8 cellular contexts compared by ENCODE assay signal in the genomic region with DNA sequence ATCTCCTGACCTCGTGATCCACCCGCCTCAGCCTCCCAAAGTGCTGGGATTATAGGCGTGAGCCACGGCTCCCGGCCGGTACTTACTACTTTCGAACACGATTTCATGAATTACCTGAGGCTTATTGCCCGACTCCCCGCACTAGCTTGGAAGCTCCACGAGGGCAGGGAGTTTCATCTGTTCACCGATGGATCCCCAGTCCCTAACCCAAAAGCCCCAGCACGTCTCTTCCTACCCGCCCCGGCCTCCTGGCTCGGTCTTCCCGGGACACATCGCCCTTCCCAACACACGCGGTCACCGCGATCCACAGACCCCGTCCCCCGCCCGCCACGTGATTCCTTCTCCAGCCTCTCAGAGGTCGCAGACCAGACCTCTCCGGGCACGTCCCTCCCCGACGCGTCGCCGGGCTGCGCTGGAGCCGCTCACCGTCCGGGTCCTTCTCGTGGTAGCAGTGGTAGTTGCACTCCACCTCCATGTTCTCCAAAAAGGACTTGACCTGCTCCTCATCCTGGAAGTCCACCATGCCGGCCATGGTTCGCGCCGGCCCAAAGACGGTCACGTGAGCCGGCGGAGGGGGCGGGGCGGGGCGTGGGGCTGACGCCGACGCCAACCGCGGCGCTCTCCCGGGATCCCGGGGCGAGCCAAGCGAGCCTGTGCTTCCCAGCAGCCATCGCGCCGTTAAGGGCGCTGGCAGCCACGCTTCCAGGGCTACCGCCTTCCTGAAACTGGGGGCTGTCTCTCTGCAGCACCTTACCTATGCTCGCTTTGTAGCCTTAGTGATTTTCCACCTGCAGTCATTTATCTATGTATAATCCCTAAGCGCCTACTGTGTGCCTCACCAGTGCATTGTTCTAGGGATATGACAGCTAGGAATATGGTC. TPM values are rescaled to one million over a fixed set of nuclear protein-coding genes. Genes with fewer than 3 reads are reported as not detected.
DNase-seq lines count a peak whose midpoint lies in the region; ATAC-seq, FAIRE-seq and TF ChIP-seq lines count a peak whose summit lies in the region.

TSS of gene COA7 (minus strand) at position 553 of the 880 bp plus-strand sequence. CDS start at position 532, 21 bp downstream.

- no peak for TF ChIP-seq CTCF in H1 (IDR thresholded peaks at IDR 0.05; ENCODE audit: control extremely low read depth in 1 of 3, insufficient read depth in 1 of 3, low read depth in 1 of 3, low read length in 3 of 3)

- peaks cover 11 to 45% of the 10 kb centered on the region in 2 experiments for H3K79me2 ChIP-seq in H1 (ENCODE audit: control insufficient read depth in 1 of 2, insufficient read depth in 2 of 2, low read length in 2 of 2)

- peak within 1 kb of the TSS; percentile 89 for H3K27ac Mint-ChIP-seq in memory B cell

- H3K4me2 ChIP-seq in H1 (ENCODE audit: insufficient read depth in 1 of 2, low read depth in 2 of 2, low read length in 2 of 2): peak within 1 kb of the TSS; percentile 87 to 90

- FAIRE-seq in GM19239 (lab: Jason Lieb, UNC) (peak; percentile 33), H1 (lab: Jason Lieb, UNC) (no peak)

- peak within 1 kb of the TSS; percentile 98 for H3K18ac ChIP-seq in H1 (ENCODE audit: extremely low read depth, low read length)

- H2AFZ ChIP-seq in H1 (ENCODE audit: low read length): peak within 1 kb of the TSS; percentile 88

- peak within 1 kb of the TSS; percentile 83 for H3K56ac ChIP-seq in H1 (replicated peaks; ENCODE audit: insufficient read length, low read depth, low read length)

- peak within 1 kb of the TSS; percentile 99 for H4K91ac ChIP-seq in H1 (replicated peaks; ENCODE audit: insufficient read length, low read length)

- peak; percentile 8 to 74; a peak in 2 of 3 replicates for TF ChIP-seq POLR2A in H1 (IDR thresholded peaks at IDR 0.05; ENCODE audit: control extremely low read depth in 1 of 2, low read depth in 2 of 2, low read length in 2 of 2)

- H3K4me3 Mint-ChIP-seq in memory B cell: peak within 1 kb of the TSS; percentile 95

- peak within 1 kb of the TSS; percentile 91 for H2BK5ac ChIP-seq in H1 (ENCODE audit: low read depth, low read length)

- POLR2A ChIA-PET in H1 (lab: Charles Lee; ENCODE audit: partially characterized antibody): interaction anchor here (0.6 to 1.7 kb wide), 4 partner anchors 12 to 332 kb away, joined by 3 to 7 read pairs (median 4); partner anchors contain the start of genes CC2D1B, TUT4 and ZYG11B

- no peak within 1 kb of the TSS; the same call in 1 of the 2 replicates for H2AK5ac ChIP-seq in H1 (ENCODE audit: low read depth, low read length)

- H3K27me3 ChIP-seq in H1 (replicated peaks in 1 of 4; ENCODE audit: control insufficient read depth in 3 of 4, extremely low read depth in 1 of 4, insufficient read depth in 3 of 4, low read length in 3 of 4): no peaks in the 10 kb centered on the region

- peaks cover 0 to 1% of the 10 kb centered on the region in 2 experiments for H4K20me1 ChIP-seq in H1 (replicated peaks in 1 of 2; ENCODE audit: control insufficient read depth in 1 of 2, insufficient read depth in 2 of 2, low read length in 2 of 2)

- H4K8ac ChIP-seq in H1 (ENCODE audit: extremely low read depth, insufficient read depth, low read length): peak within 1 kb of the TSS; percentile 97

- H2BK20ac ChIP-seq in H1 (ENCODE audit: low read length): peak within 1 kb of the TSS; percentile 72; the same call in 1 of the 2 replicates

- peaks cover 7% of the 10 kb centered on the region for H3K23me2 ChIP-seq in H1 (ENCODE audit: low read depth, low read length)

- H3K79me1 ChIP-seq in H1 (ENCODE audit: low read depth, low read length): peaks cover 5% of the 10 kb centered on the region

- H3K27me3 Mint-ChIP-seq in memory B cell: no peaks in the 10 kb centered on the region

- H3K4ac ChIP-seq in H1 (replicated peaks; ENCODE audit: insufficient read length, low read depth, low read length): peak within 1 kb of the TSS; percentile 81

- 7% methylated on average over 36 of the region's 68 CpGs; no CpG with 5 or more reads in 1 of the 2 experiments for WGBS in H1 (ENCODE audit: extremely low coverage in 1 of 2, insufficient coverage in 1 of 2, insufficient read length in 1 of 2, insufficient replicate concordance in 2 of 2, low coverage in 1 of 2, low lambda C conversion rate in 2 of 2, missing lambda C conversion rate in 1 of 2), 2 experiments

- H4K5ac ChIP-seq in H1 (ENCODE audit: insufficient read length, low read depth, low read length): peak within 1 kb of the TSS; percentile 95

- H3K36me3 Mint-ChIP-seq in memory B cell: no peaks in the 10 kb centered on the region

- TF ChIP-seq RAD21 in H1 (IDR thresholded peaks at IDR 0.05 in 1 of 2, conservative IDR thresholded peaks at IDR 0.05 in 1 of 2; ENCODE audit: low read depth in 2 of 2, low read length in 2 of 2): no peak

- peak within 1 kb of the TSS; percentile 69 to 88 (median 88) for H3K9ac ChIP-seq in H1 (replicated peaks in 1 of 4; ENCODE audit: extremely low read depth in 1 of 4, low read depth in 3 of 4, low read length in 3 of 4)

- peak within 1 kb of the TSS; percentile 80 to 89 (median 84) for H3K4me3 ChIP-seq in H1 (ENCODE audit: extremely low read depth in 1 of 4, insufficient read depth in 2 of 4, low read depth in 3 of 4, low read length in 4 of 4)

- H2BK15ac ChIP-seq in H1 (ENCODE audit: low read length): peak within 1 kb of the TSS; percentile 98

- TF ChIP-seq EP300 in H1 (IDR thresholded peaks at IDR 0.05; ENCODE audit: borderline replicate concordance in 1 of 2, low read depth in 2 of 2, low read length in 2 of 2): no peak

- no peak within 1 kb of the TSS for H3K14ac ChIP-seq in H1 (ENCODE audit: insufficient read length)

- ATAC-seq in memory B cell (ENCODE audit: low read depth): peak; percentile 28

- DNase-seq in AML-193 (lab: John Stamatoyannopoulos, UW) (peak; percentile 22 to 25), GM19239 (ENCODE audit: insufficient read length, low spot score) (peak; percentile 50), HPDE6-E6E7 (ENCODE audit: extremely low spot score) (peak; percentile 84), NOMO-1 (lab: John Stamatoyannopoulos, UW; ENCODE audit: unreplicated experiment in 2 of 2) (peak; percentile 49 to 69), H1 (ENCODE audit: low read depth in 1 of 2, low spot score in 2 of 2) (peak in 1 of 2 experiments; percentile 88), memory B cell (ENCODE audit: low spot score in 2 of 2) (peak; percentile 24 to 56)
- peak; percentile 41 to 60 (median 45) for DNase-seq in activated CD8-positive, alpha-beta memory T cell treated with anti-CD3 and anti-CD28 coated beads for 48 hours (ENCODE audit: low read depth in 2 of 3, low spot score in 2 of 3)
- peak; percentile 47 for DNase-seq in stimulated activated CD8-positive, alpha-beta memory T cell treated with anti-CD3 and anti-CD28 coated beads, Interleukin-12 subunit alpha, Interleukin-12 subunit beta, amount 100 ng/mL, for 24 hours (ENCODE audit: extremely low read depth)

- no peak within 1 kb of the TSS for H2BK120ac ChIP-seq in H1 (replicated peaks; ENCODE audit: low read depth, low read length)

- no peaks in the 10 kb centered on the region for H3K9me3 ChIP-seq in H1 (ENCODE audit: insufficient read depth in 2 of 2, low read depth in 1 of 2, low read length in 1 of 2)

- peaks cover 27% of the 10 kb centered on the region for H3K4me1 Mint-ChIP-seq in memory B cell

- peak within 1 kb of the TSS; percentile 78; the same call in 1 of the 2 replicates for H3K27ac ChIP-seq in H1 (ENCODE audit: low read depth, low read length)

- H3K36me3 ChIP-seq in H1 (ENCODE audit: control insufficient read depth in 2 of 4, insufficient read depth in 4 of 4, low read length in 3 of 4): peaks cover 0 to 9% (median under 1%) of the 10 kb centered on the region in 4 experiments; a peak in 3 of 8 replicates

- CTCF ChIA-PET in H1 (lab: Charles Lee; ENCODE audit: partially characterized antibody): interaction anchor here (0.6 to 1.7 kb wide), 5 partner anchors 11 to 482 kb away, joined by 3 to 6 read pairs (median 3); partner anchors contain the start of gene ECHDC2

- H2BK12ac ChIP-seq in H1 (ENCODE audit: low read depth, low read length): peak within 1 kb of the TSS; percentile 53

- no peak within 1 kb of the TSS for H3K23ac ChIP-seq in H1 (ENCODE audit: insufficient read length)

- no peaks in the 10 kb centered on the region for H3K9me3 Mint-ChIP-seq in memory B cell

- peaks cover 4 to 9% (median 7%) of the 10 kb centered on the region in 4 experiments; a peak in 5 of 7 replicates for H3K4me1 ChIP-seq in H1 (replicated peaks in 1 of 4; ENCODE audit: control insufficient read depth in 3 of 4, insufficient read depth in 4 of 4, low read length in 3 of 4)

TF ChIP-seq in H1, 55 proteins besides CTCF, POLR2A, EP300 and RAD21 (continues in another document):
- TF ChIP-seq MAFK (IDR thresholded peaks at IDR 0.05; ENCODE audit: low read depth, low read length): no peak
- no peak for TF ChIP-seq NRF1 (IDR thresholded peaks at IDR 0.05; ENCODE audit: low read depth, low read length)
- TF ChIP-seq ASH2L (IDR thresholded peaks at IDR 0.05; ENCODE audit: low read length): peak; percentile 83
- TF ChIP-seq CBX8 (IDR thresholded peaks at IDR 0.05; ENCODE audit: borderline replicate concordance, low read depth, low read length): no peak
- peak in 1 of 2 experiments; percentile 80; a peak in 1 of 4 replicates for TF ChIP-seq HDAC2 (IDR thresholded peaks at IDR 0.05; ENCODE audit: borderline replicate concordance in 1 of 2, low read depth in 2 of 2, low read length in 2 of 2)
- no peak for TF ChIP-seq ZNF274 (IDR thresholded peaks at IDR 0.05; ENCODE audit: borderline replicate concordance, extremely low read depth, low read length)
- no peak for TF ChIP-seq SUZ12 (IDR thresholded peaks at IDR 0.05; ENCODE audit: low read length)
- TF ChIP-seq CEBPB (IDR thresholded peaks at IDR 0.05; ENCODE audit: low read depth, low read length): no peak
- no peak for TF ChIP-seq TCF12 (IDR thresholded peaks at IDR 0.05; ENCODE audit: low read depth, low read length)
- TF ChIP-seq BCL11A (IDR thresholded peaks at IDR 0.05; ENCODE audit: low read depth in 2 of 2, low read length in 2 of 2): no peak
- TF ChIP-seq SRF (IDR thresholded peaks at IDR 0.05; ENCODE audit: low read depth, low read length): no peak

RNA-seq across cellular contexts. Expression of gene COA7, which starts in this region (rescaled TPM):
- 61.8 and 62.6 TPM in 2 replicates for total RNA-seq in H1 (2021; fragmentation: NEBNext Ultra II Directional; extraction: Animal tissue kit (Norgen Biotek cat#: 25700))
- polyA plus RNA-seq in H1 (2011; rRNA removed): 17.0 and 23.2 TPM in 2 replicates
- 29.6 TPM for polyA plus RNA-seq in H1 (2011; cell fraction: cytosol; rRNA removed)
- 18.2 TPM for polyA plus RNA-seq in H1 (2011; cell fraction: nucleus; rRNA removed)
- 41.9 to 58.1 TPM (median 47.4 TPM) in 4 replicates for polyA plus RNA-seq in H1 (2012, experiment 1 of 2)
- polyA plus RNA-seq in H1 (2012, experiment 2 of 2): 8.0 TPM
- 18.0 TPM for polyA plus RNA-seq in H1 (2013, experiment 1 of 2)
- polyA plus RNA-seq in H1 (2013, experiment 2 of 2): 17.4 TPM
- 76.6 and 78.7 TPM in 2 replicates for polyA minus RNA-seq in H1 (2011; rRNA and poly(A)+ RNA removed)
- 14.5 TPM for polyA minus RNA-seq in H1 (2011; cell fraction: cytosol; rRNA and poly(A)+ RNA removed)
- 18.3 TPM for polyA minus RNA-seq in H1 (2011; cell fraction: nucleus; rRNA and poly(A)+ RNA removed)
